17 cellular contexts compared by ENCODE assay signal in the genomic region with DNA sequence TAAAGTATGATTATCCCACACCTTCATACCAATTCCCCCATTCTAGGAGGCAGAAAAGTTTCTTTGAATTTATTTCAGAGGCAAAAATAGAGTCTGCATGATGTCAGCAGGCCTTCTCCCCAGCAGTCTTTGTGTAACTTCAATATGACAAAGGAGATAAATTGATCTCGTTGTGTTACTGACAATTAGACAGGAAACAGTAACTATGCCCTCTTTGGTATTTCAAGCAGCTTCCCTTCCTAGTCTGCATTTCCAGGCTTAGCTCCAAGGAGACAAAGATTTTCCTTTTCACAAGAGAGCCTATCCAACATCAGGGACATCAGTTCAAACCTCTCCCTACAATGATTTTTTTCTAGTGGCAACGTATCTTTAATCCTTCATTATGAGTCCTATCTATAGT.
A peak's percentile ranks its signal among the peaks of the same experiment; 100 is the strongest.
DNase-seq lines count a peak whose midpoint lies in the region; ATAC-seq, FAIRE-seq and TF ChIP-seq lines count a peak whose summit lies in the region.
"Had no signal": no experiment of that assay in that cellular context is flagged by ENCODE, and none has a peak within 500 bp of the region (broad histone marks: within the 10 kb centered on the region; RNA-seq: fewer than 3 reads in every experiment).

No MANE protein-coding gene starts in this region.

- FAIRE-seq in GM19239 (lab: Jason Lieb, UNC) (peak; percentile 31), H1 (lab: Jason Lieb, UNC) (peak; percentile 55)

- no peak overlapping the region for H3K4me3 Mint-ChIP-seq in H9
- H3K4me3 Mint-ChIP-seq: B cell; CD4-positive, CD25-positive, alpha-beta regulatory T cell had no signal

- H2BK20ac ChIP-seq in H9 (ENCODE audit: low read depth, low read length, poor library complexity, severe bottlenecking) (no peak overlapping the region), H1 (ENCODE audit: low read length) (no peak overlapping the region)

- no peak overlapping the region for H3K4ac ChIP-seq in H9 (ENCODE audit: low read depth, low read length)
- H3K4ac ChIP-seq in H1 (replicated peaks; ENCODE audit: insufficient read length, low read depth, low read length) = no peak overlapping the region

- no peak for TF ChIP-seq CTCF in H9 (conservative IDR thresholded peaks at IDR 0.05)
- no peak for TF ChIP-seq CTCF in H1 (IDR thresholded peaks at IDR 0.05; ENCODE audit: control extremely low read depth in 1 of 3, insufficient read depth in 1 of 3, low read depth in 1 of 3, low read length in 3 of 3)
- TF ChIP-seq CTCF in gastrocnemius medialis (IDR thresholded peaks at IDR 0.05 in 4 of 5, conservative IDR thresholded peaks at IDR 0.05 in 1 of 5) = no peak
- no peak for TF ChIP-seq CTCF in tibial nerve (IDR thresholded peaks at IDR 0.05)
- TF ChIP-seq CTCF in foreskin fibroblast (IDR thresholded peaks at IDR 0.05; ENCODE audit: low read depth, low read length) = no peak

- no peak for TF ChIP-seq POLR2A in H1 (IDR thresholded peaks at IDR 0.05; ENCODE audit: control extremely low read depth in 1 of 2, low read depth in 2 of 2, low read length in 2 of 2)
- no peak for TF ChIP-seq POLR2A in gastrocnemius medialis (IDR thresholded peaks at IDR 0.05)
- no peak for TF ChIP-seq POLR2A in tibial nerve (IDR thresholded peaks at IDR 0.05)

- H4K8ac ChIP-seq in H9 (replicated peaks; ENCODE audit: insufficient read length, low read depth, low read length) (no peak overlapping the region), H1 (ENCODE audit: extremely low read depth, insufficient read depth, low read length) (no peak overlapping the region)

- H3K79me1 ChIP-seq in H9 (ENCODE audit: insufficient read depth, low read depth, low read length, poor library complexity, severe bottlenecking) (no peaks in the 10 kb centered on the region), H1 (ENCODE audit: low read depth, low read length) (no peaks in the 10 kb centered on the region)

- no peaks in the 10 kb centered on the region for H3K36me3 ChIP-seq in H1 (ENCODE audit: control insufficient read depth in 2 of 4, insufficient read depth in 4 of 4, low read length in 3 of 4)
- H3K36me3 ChIP-seq in iPS-20b (ENCODE audit: insufficient read depth, low read depth, low read length) = no peaks in the 10 kb centered on the region
- H3K36me3 ChIP-seq in gastrocnemius medialis = no peaks in the 10 kb centered on the region
- H3K36me3 ChIP-seq in tibial nerve = no peaks in the 10 kb centered on the region

- H4K5ac ChIP-seq in H9 (ENCODE audit: insufficient read length, low read depth, low read length) (no peak overlapping the region), H1 (ENCODE audit: insufficient read length, low read depth, low read length) (no peak overlapping the region)

- H4K20me1 ChIP-seq in H9 (ENCODE audit: control insufficient read depth, insufficient read depth, insufficient read length) (no peaks in the 10 kb centered on the region), H1 (replicated peaks in 1 of 2; ENCODE audit: control insufficient read depth in 1 of 2, insufficient read depth in 2 of 2, low read length in 2 of 2) (no peaks in the 10 kb centered on the region)

- H3K9me3 Mint-ChIP-seq in H9 = no peaks in the 10 kb centered on the region

- peaks cover 18 to 19% of the 10 kb centered on the region in 2 experiments for H3K4me1 Mint-ChIP-seq in H9
- H3K4me1 Mint-ChIP-seq: B cell; CD4-positive, CD25-positive, alpha-beta regulatory T cell had no signal

- ATAC-seq in HG03354 (IDR thresholded peaks at IDR 0.05; ENCODE audit: poor library complexity, severe bottlenecking, unreplicated experiment) (no peak), gastrocnemius medialis (no peak)
- ATAC-seq: Panc1 had no signal

- H3K18ac ChIP-seq in H9 (ENCODE audit: insufficient read length, low read depth, low read length) (no peak overlapping the region), H1 (ENCODE audit: extremely low read depth, low read length) (no peak overlapping the region)

- no peak overlapping the region for H3K9ac ChIP-seq in H9 (ENCODE audit: extremely low read depth, insufficient read length, low read length)
- no peak overlapping the region for H3K9ac ChIP-seq in H1 (replicated peaks in 1 of 4; ENCODE audit: extremely low read depth in 1 of 4, low read depth in 3 of 4, low read length in 3 of 4)
- 0 out of 2 replicates have a peak overlapping the region, but pooled peaks have one; percentile 33 for H3K9ac ChIP-seq in iPS-20b (ENCODE audit: low read depth, low read length)

- no peak overlapping the region for H3T11ph ChIP-seq in H9 (ENCODE audit: low read length)

- peak overlapping the region; percentile 12 to 62 (median 47); a peak in 4 of 7 replicates for H3K27ac Mint-ChIP-seq in H9
- H3K27ac Mint-ChIP-seq: B cell; CD4-positive, CD25-positive, alpha-beta regulatory T cell had no signal

- H3K14ac ChIP-seq in H9 (ENCODE audit: insufficient read depth, low read length) = no peak overlapping the region
- H3K14ac ChIP-seq in H1 (ENCODE audit: insufficient read length) = no peak overlapping the region

- no peak overlapping the region for H2AK5ac ChIP-seq in H9 (ENCODE audit: insufficient read length, low read length)
- H2AK5ac ChIP-seq in H1 (ENCODE audit: low read depth, low read length) = no peak overlapping the region

- H3K23ac ChIP-seq in H9 (ENCODE audit: insufficient read length, low read depth, low read length) (no peak overlapping the region), H1 (ENCODE audit: insufficient read length) (no peak overlapping the region)

- H2BK5ac ChIP-seq in H9 (ENCODE audit: insufficient read length, low read length) = no peak overlapping the region
- no peak overlapping the region for H2BK5ac ChIP-seq in H1 (ENCODE audit: low read depth, low read length)

- H3K4me1 ChIP-seq in H9 (ENCODE audit: insufficient read depth, low read length) (peaks cover 3% of the 10 kb centered on the region; the same call in 1 of the 2 replicates), H1 (replicated peaks in 1 of 4; ENCODE audit: control insufficient read depth in 3 of 4, insufficient read depth in 4 of 4, low read length in 3 of 4) (peaks cover 0 to 6% (median 2%) of the 10 kb centered on the region in 4 experiments; a peak in 1 of 7 replicates), iPS-20b (ENCODE audit: insufficient read depth, low read length) (peaks cover 16% of the 10 kb centered on the region; the same call in 1 of the 2 replicates), gastrocnemius medialis (no peaks in the 10 kb centered on the region), tibial nerve (no peaks in the 10 kb centered on the region)
- H3K4me1 ChIP-seq: Caco-2 had no signal

- H3K27me3 Mint-ChIP-seq in H9 (ENCODE audit: low read depth) = no peaks in the 10 kb centered on the region
- H3K27me3 Mint-ChIP-seq: B cell; CD4-positive, CD25-positive, alpha-beta regulatory T cell had no signal

- H3K27ac ChIP-seq in H9 (ENCODE audit: insufficient read length, low read depth, low read length) = no peak overlapping the region
- no peak overlapping the region for H3K27ac ChIP-seq in H1 (ENCODE audit: low read depth, low read length)
- no peak overlapping the region for H3K27ac ChIP-seq in iPS-20b (ENCODE audit: low read length)
- no peak overlapping the region for H3K27ac ChIP-seq in gastrocnemius medialis
- H3K27ac ChIP-seq in tibial nerve = no peak overlapping the region
- H3K27ac ChIP-seq: SK-N-MC had no signal

- H3K4me2 ChIP-seq in H9 (ENCODE audit: insufficient read depth, insufficient read length, low read length) (no peak overlapping the region), H1 (ENCODE audit: insufficient read depth in 1 of 2, low read depth in 2 of 2, low read length in 2 of 2) (peak overlapping the region; percentile 28 to 29; a peak in 2 of 4 replicates)

- WGBS in H9 (ENCODE audit: extremely low coverage, insufficient read length, low lambda C conversion rate) = no CpG with 5 or more reads among the region's 2 CpGs
- 47% methylated on average over 2 of the region's 2 CpGs; no CpG with 5 or more reads in 1 of the 2 experiments for WGBS in H1 (ENCODE audit: extremely low coverage in 1 of 2, insufficient coverage in 1 of 2, insufficient read length in 1 of 2, insufficient replicate concordance in 2 of 2, low coverage in 1 of 2, low lambda C conversion rate in 2 of 2, missing lambda C conversion rate in 1 of 2), 2 experiments
- 24 to 27% methylated on average over 2 of the region's 2 CpGs for WGBS in tibial nerve, 2 donors

- H3K27me3 ChIP-seq in H9 (ENCODE audit: insufficient read depth, low read length) = no peaks in the 10 kb centered on the region
- no peaks in the 10 kb centered on the region for H3K27me3 ChIP-seq in H1 (replicated peaks in 1 of 4; ENCODE audit: control insufficient read depth in 3 of 4, extremely low read depth in 1 of 4, insufficient read depth in 3 of 4, low read length in 3 of 4)
- no peaks in the 10 kb centered on the region for H3K27me3 ChIP-seq in iPS-20b (ENCODE audit: insufficient read depth, low read length)
- H3K27me3 ChIP-seq in gastrocnemius medialis = no peaks in the 10 kb centered on the region
- no peaks in the 10 kb centered on the region for H3K27me3 ChIP-seq in tibial nerve

- H3K56ac ChIP-seq in H9 (ENCODE audit: insufficient read length, low read depth, low read length) = no peak overlapping the region
- H3K56ac ChIP-seq in H1 (replicated peaks; ENCODE audit: insufficient read length, low read depth, low read length) = no peak overlapping the region

- in situ Hi-C loops in gastrocnemius medialis (cut with MboI; ENCODE audit: low sequenced_read_pairs in 4 of 4) = no loop called here

- no peak overlapping the region for H2AFZ ChIP-seq in H9 (ENCODE audit: low read length)
- H2AFZ ChIP-seq in H1 (ENCODE audit: low read length) = no peak overlapping the region

- H3K36me3 Mint-ChIP-seq in H9 (ENCODE audit: insufficient read depth in 1 of 3, low read depth in 3 of 3) = no peaks in the 10 kb centered on the region
- H3K36me3 Mint-ChIP-seq: CD4-positive, CD25-positive, alpha-beta regulatory T cell had no signal

- no peak for TF ChIP-seq RAD21 in H1 (IDR thresholded peaks at IDR 0.05 in 1 of 2, conservative IDR thresholded peaks at IDR 0.05 in 1 of 2; ENCODE audit: low read depth in 2 of 2, low read length in 2 of 2)

- H2BK120ac ChIP-seq in H9 (ENCODE audit: low read depth, low read length, poor library complexity, severe bottlenecking) (no peak overlapping the region), H1 (replicated peaks; ENCODE audit: low read depth, low read length) (no peak overlapping the region)

- H3K9me3 ChIP-seq in H9 (ENCODE audit: control insufficient read depth, low read depth, low read length) = no peaks in the 10 kb centered on the region
- H3K9me3 ChIP-seq in H1 (ENCODE audit: insufficient read depth in 2 of 2, low read depth in 1 of 2, low read length in 1 of 2) = no peaks in the 10 kb centered on the region
- no peaks in the 10 kb centered on the region for H3K9me3 ChIP-seq in iPS-20b (ENCODE audit: insufficient read depth, low read depth, low read length)
- H3K9me3 ChIP-seq in gastrocnemius medialis = no peaks in the 10 kb centered on the region
- H3K9me3 ChIP-seq in tibial nerve = no peaks in the 10 kb centered on the region
- H3K9me3 ChIP-seq: Caco-2 had no signal

- DNase-seq in GM19239 (ENCODE audit: insufficient read length, low spot score) = no peak
- DNase-seq in H9 = no peak
- peak in 1 of 2 experiments; percentile 5 for DNase-seq in H1 (ENCODE audit: low read depth in 1 of 2, low spot score in 2 of 2)
- no peak for DNase-seq in gastrocnemius medialis
- DNase-seq in tibial nerve (ENCODE audit: low spot score in 2 of 2) = no peak
- no peak for DNase-seq in foreskin fibroblast
- DNase-seq: Caco-2; CD4-positive, CD25-positive, alpha-beta regulatory T cell; EL; NCI-H1930; NCI-H510A; NCI-H82 had no signal

- H3K23me2 ChIP-seq in H9 (ENCODE audit: insufficient read length, low read depth, low read length, poor library complexity, severe bottlenecking) (no peaks in the 10 kb centered on the region), H1 (ENCODE audit: low read depth, low read length) (no peaks in the 10 kb centered on the region)

- CTCF ChIA-PET in H1 (lab: Charles Lee; ENCODE audit: partially characterized antibody) = interaction anchor here (1.3 to 1.4 kb wide), 2 partner anchors 120 to 664 kb away, joined by 3 read pairs; no protein-coding TSS in a partner anchor

- H2BK15ac ChIP-seq in H9 (ENCODE audit: low read depth, low read length) (no peak overlapping the region), H1 (ENCODE audit: low read length) (no peak overlapping the region)

- H3K79me2 ChIP-seq in H9 (ENCODE audit: insufficient read depth, low read length) (no peaks in the 10 kb centered on the region), H1 (ENCODE audit: control insufficient read depth in 1 of 2, insufficient read depth in 2 of 2, low read length in 2 of 2) (no peaks in the 10 kb centered on the region)

- POLR2A ChIA-PET in H1 (lab: Charles Lee; ENCODE audit: partially characterized antibody) = no interaction called here

- no peak overlapping the region for H4K91ac ChIP-seq in H9 (ENCODE audit: insufficient read length, low read depth, low read length)
- H4K91ac ChIP-seq in H1 (replicated peaks; ENCODE audit: insufficient read length, low read length) = no peak overlapping the region

- no peak overlapping the region for H2BK12ac ChIP-seq in H9 (ENCODE audit: insufficient read length, low read depth, low read length)
- no peak overlapping the region for H2BK12ac ChIP-seq in H1 (ENCODE audit: low read depth, low read length)

- H3K4me3 ChIP-seq in H1 (ENCODE audit: extremely low read depth in 1 of 4, insufficient read depth in 2 of 4, low read depth in 3 of 4, low read length in 4 of 4) = no peak overlapping the region
- H3K4me3 ChIP-seq in iPS-20b (ENCODE audit: low read length) = no peak overlapping the region
- H3K4me3 ChIP-seq in gastrocnemius medialis = no peak overlapping the region
- no peak overlapping the region for H3K4me3 ChIP-seq in tibial nerve
- H3K4me3 ChIP-seq in foreskin fibroblast (ENCODE audit: low read depth in 1 of 2, low read length in 2 of 2) = no peak overlapping the region
- H3K4me3 ChIP-seq: SK-N-MC had no signal

- TF ChIP-seq EP300 in H1 (IDR thresholded peaks at IDR 0.05; ENCODE audit: borderline replicate concordance in 1 of 2, low read depth in 2 of 2, low read length in 2 of 2) = no peak
- TF ChIP-seq EP300 in tibial nerve (IDR thresholded peaks at IDR 0.05) = no peak

- intact Hi-C loops in gastrocnemius medialis (cut with DNase I; ENCODE audit: low total_unique reads) = no loop called here
